ENCODE assay signal across 10 cellular contexts in the genomic region with DNA sequence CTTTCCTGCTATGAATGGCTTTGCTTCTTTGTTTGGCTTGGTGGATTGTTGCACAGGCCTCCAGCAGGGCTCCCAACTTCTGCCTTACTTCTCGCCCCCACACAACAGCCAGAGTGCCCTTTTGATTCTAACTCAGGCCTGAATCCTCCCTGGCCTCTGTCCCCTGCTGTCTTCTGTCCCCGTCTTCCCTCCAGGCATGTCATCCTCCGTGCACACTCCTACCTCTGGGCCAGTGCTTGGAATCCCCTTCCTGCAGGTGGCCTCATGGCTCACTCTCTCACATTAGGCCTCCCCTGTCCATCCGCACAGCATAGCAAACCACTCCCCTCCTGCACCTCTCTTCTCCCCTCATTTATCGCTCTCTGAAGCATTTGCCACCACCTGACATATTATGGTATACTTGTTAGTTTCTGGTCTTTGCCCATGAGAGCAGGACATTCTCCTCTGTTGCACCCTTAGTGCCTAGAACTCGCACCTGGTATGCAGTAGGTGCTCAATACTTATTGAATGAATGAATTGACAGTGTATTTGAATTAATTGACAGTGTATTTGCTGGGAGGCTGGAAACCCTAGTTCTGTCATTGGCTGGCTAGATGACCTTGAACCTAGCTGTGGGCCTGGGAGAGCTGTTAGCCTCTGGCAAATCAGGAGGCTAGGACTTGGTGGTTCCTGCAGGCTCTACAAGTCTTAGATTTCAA. TPM values are rescaled to one million over a fixed set of nuclear protein-coding genes. Genes with fewer than 3 reads are reported as not detected.
DNase-seq lines count a peak whose midpoint lies in the region; ATAC-seq and TF ChIP-seq lines count a peak whose summit lies in the region.
"Had no signal": no experiment of that assay in that cellular context is flagged by ENCODE, and none has a peak within 500 bp of the region (broad histone marks: within the 10 kb centered on the region; RNA-seq: fewer than 3 reads in every experiment).

No MANE protein-coding gene starts in this region.

- H3K27me3 Mint-ChIP-seq in activated T-cell treated with anti-CD3 and anti-CD28 coated beads, Interleukin-2, amount 50 U/mL, for 72 hours (ENCODE audit: low read depth), result no peaks in the 10 kb centered on the region
- peaks cover 13% of the 10 kb centered on the region for H3K27me3 Mint-ChIP-seq in endothelial cell (ENCODE audit: unreplicated experiment)

- ATAC-seq in activated T-cell treated with anti-CD3 and anti-CD28 coated beads, Interleukin-2, amount 50 U/mL, for 72 hours (replicated peaks in 1 of 2), result no peak
- no peak for ATAC-seq in stimulated activated effector memory CD8-positive, alpha-beta T cell treated with anti-CD3 and anti-CD28 coated beads, Interleukin-12 subunit alpha, Interleukin-12 subunit beta, amount 100 ng/mL, for 72 hours
- no peak for ATAC-seq in HG03139 (IDR thresholded peaks at IDR 0.05; ENCODE audit: unreplicated experiment)

- peaks cover 13 to 20% of the 10 kb centered on the region in 2 donors for H3K36me3 Mint-ChIP-seq in activated T-cell treated with anti-CD3 and anti-CD28 coated beads, Interleukin-2, amount 50 U/mL, for 72 hours (ENCODE audit: insufficient read depth in 2 of 2)
- H3K36me3 Mint-ChIP-seq in endothelial cell (ENCODE audit: low read depth, unreplicated experiment), result peaks cover 39% of the 10 kb centered on the region
- peaks cover 61% of the 10 kb centered on the region for H3K36me3 Mint-ChIP-seq in stimulated activated effector memory CD8-positive, alpha-beta T cell treated with anti-CD3 and anti-CD28 coated beads, Interleukin-12 subunit alpha, Interleukin-12 subunit beta, amount 100 ng/mL, for 72 hours

- no peaks in the 10 kb centered on the region for H3K9me2 ChIP-seq in OCI-LY1 (ENCODE audit: low read depth, low read length)

- no peaks in the 10 kb centered on the region for H4K20me1 ChIP-seq in OCI-LY1 (ENCODE audit: insufficient read depth, low read length)

- H3K4me1 ChIP-seq in OCI-LY1 (ENCODE audit: insufficient read depth, low read length, severe bottlenecking), result peaks cover 43% of the 10 kb centered on the region

- no peaks in the 10 kb centered on the region for H3K27me3 ChIP-seq in OCI-LY1 (ENCODE audit: insufficient read depth, low read length)

- peak overlapping the region; percentile 91 to 94 for H3K4me3 Mint-ChIP-seq in activated T-cell treated with anti-CD3 and anti-CD28 coated beads, Interleukin-2, amount 50 U/mL, for 72 hours
- peak overlapping the region; percentile 5 for H3K4me3 Mint-ChIP-seq in endothelial cell (ENCODE audit: unreplicated experiment)
- peak overlapping the region; percentile 93 for H3K4me3 Mint-ChIP-seq in stimulated activated effector memory CD8-positive, alpha-beta T cell treated with anti-CD3 and anti-CD28 coated beads, Interleukin-12 subunit alpha, Interleukin-12 subunit beta, amount 100 ng/mL, for 72 hours

- peak overlapping the region; percentile 81 for H3K27ac Mint-ChIP-seq in activated T-cell treated with anti-CD3 and anti-CD28 coated beads, Interleukin-2, amount 50 U/mL, for 72 hours
- no peak overlapping the region for H3K27ac Mint-ChIP-seq in endothelial cell (ENCODE audit: unreplicated experiment)
- peak overlapping the region; percentile 96 for H3K27ac Mint-ChIP-seq in stimulated activated effector memory CD8-positive, alpha-beta T cell treated with anti-CD3 and anti-CD28 coated beads, Interleukin-12 subunit alpha, Interleukin-12 subunit beta, amount 100 ng/mL, for 72 hours

- H3F3A ChIP-seq in OCI-LY1 (ENCODE audit: insufficient read depth, low read length), result no peaks in the 10 kb centered on the region

- DNase-seq in activated T-cell treated with anti-CD3 and anti-CD28 coated beads, Interleukin-2, amount 50 U/mL, for 72 hours, result no peak
- no peak for DNase-seq in activated T-cell treated with anti-CD3 and anti-CD28 coated beads for 4 hours
- no peak for DNase-seq in endothelial cell (ENCODE audit: low spot score)
- no peak for DNase-seq in stimulated activated effector memory CD8-positive, alpha-beta T cell treated with anti-CD3 and anti-CD28 coated beads, Interleukin-12 subunit alpha, Interleukin-12 subunit beta, amount 100 ng/mL, for 72 hours (ENCODE audit: low spot score in 2 of 2)
- DNase-seq in superior temporal gyrus (ENCODE audit: extremely low spot score), result no peak
- DNase-seq in nucleus accumbens (lab: John Stamatoyannopoulos, UW), result no peak
- DNase-seq: NCI-H1436; stimulated activated CD4-positive, alpha-beta T cell treated with anti-CD3 and anti-CD28 coated beads, Interleukin-4, amount 100 ng/mL, for 1 hour had no signal

- no peaks in the 10 kb centered on the region for H3K9me3 ChIP-seq in OCI-LY1 (ENCODE audit: low read length)

- H2AFZ ChIP-seq in OCI-LY1 (ENCODE audit: low read length), result no peak overlapping the region

- no peaks in the 10 kb centered on the region for H3K9me3 Mint-ChIP-seq in activated T-cell treated with anti-CD3 and anti-CD28 coated beads, Interleukin-2, amount 50 U/mL, for 72 hours
- no peaks in the 10 kb centered on the region for H3K9me3 Mint-ChIP-seq in endothelial cell (ENCODE audit: unreplicated experiment)
- H3K9me3 Mint-ChIP-seq in stimulated activated effector memory CD8-positive, alpha-beta T cell treated with anti-CD3 and anti-CD28 coated beads, Interleukin-12 subunit alpha, Interleukin-12 subunit beta, amount 100 ng/mL, for 72 hours, result no peaks in the 10 kb centered on the region

- H3K4me1 Mint-ChIP-seq in activated T-cell treated with anti-CD3 and anti-CD28 coated beads, Interleukin-2, amount 50 U/mL, for 72 hours (ENCODE audit: low read depth), result peaks cover 80% of the 10 kb centered on the region
- peaks cover 22% of the 10 kb centered on the region for H3K4me1 Mint-ChIP-seq in endothelial cell (ENCODE audit: unreplicated experiment)
- H3K4me1 Mint-ChIP-seq in stimulated activated effector memory CD8-positive, alpha-beta T cell treated with anti-CD3 and anti-CD28 coated beads, Interleukin-12 subunit alpha, Interleukin-12 subunit beta, amount 100 ng/mL, for 72 hours, result peaks cover 78% of the 10 kb centered on the region

- TF ChIP-seq CTCF in OCI-LY1 (IDR thresholded peaks at IDR 0.05; ENCODE audit: low read length) (no peak), endothelial cell (IDR thresholded peaks at IDR 0.05; ENCODE audit: unreplicated experiment) (no peak)

- no peak overlapping the region for H3K4me3 ChIP-seq in OCI-LY1 (ENCODE audit: low read depth, low read length, poor library complexity, severe bottlenecking)

- no peak overlapping the region; the same call in 1 of the 2 replicates for H3K9ac ChIP-seq in OCI-LY1 (ENCODE audit: low read length)

- H3K79me2 ChIP-seq in OCI-LY1 (ENCODE audit: insufficient read depth, low read length), result no peaks in the 10 kb centered on the region

- peaks cover 23% of the 10 kb centered on the region; the same call in 1 of the 2 replicates for H3K36me3 ChIP-seq in OCI-LY1 (ENCODE audit: insufficient read depth, low read length)

- peak overlapping the region; percentile 15 for H3K27ac ChIP-seq in OCI-LY1 (ENCODE audit: low read depth, low read length, poor library complexity, severe bottlenecking)

- H3K4me2 ChIP-seq in OCI-LY1 (ENCODE audit: low read length), result peak overlapping the region; percentile 53; the same call in 1 of the 2 replicates

RNA-seq across cellular contexts. Expression of a gene that starts 2.9 kb away (rescaled TPM):
- total RNA-seq in activated T-cell treated with anti-CD3 and anti-CD28 coated beads, Interleukin-2, amount 50 U/mL, for 72 hours, result 10 to 100 TPM; 64.4 to 80.2 TPM
- 32.4 TPM for total RNA-seq in endothelial cell (ENCODE audit: unreplicated experiment)

RNA-seq across cellular contexts. Expression of a gene that starts 33.6 kb away (rescaled TPM):
- total RNA-seq in activated T-cell treated with anti-CD3 and anti-CD28 coated beads, Interleukin-2, amount 50 U/mL, for 72 hours, result 1 to 10 TPM in 1 of 2 donors, under 1 TPM in 1; 0.86 to 2.2 TPM
- total RNA-seq in endothelial cell (ENCODE audit: unreplicated experiment), result 0.54 TPM

RNA-seq across cellular contexts. Expression of a gene that starts 41.6 kb away (rescaled TPM):
- total RNA-seq in activated T-cell treated with anti-CD3 and anti-CD28 coated beads, Interleukin-2, amount 50 U/mL, for 72 hours, result 10 to 100 TPM; 19.4 to 20.0 TPM
- total RNA-seq in endothelial cell (ENCODE audit: unreplicated experiment), result 7.6 TPM

Comparison
In these comparisons a context has a peak if more than half of its experiments do, and no peak if none do; other contexts are left out.
1. H3K4me3 Mint-ChIP-seq: peak in every context shown above with its lines; median percentile 93 in stimulated activated effector memory CD8-positive, alpha-beta T cell treated with anti-CD3 and anti-CD28 coated beads, Interleukin-12 subunit alpha, Interleukin-12 subunit beta, amount 100 ng/mL, for 72 hours; 92 in activated T-cell treated with anti-CD3 and anti-CD28 coated beads, Interleukin-2, amount 50 U/mL, for 72 hours; 5 in endothelial cell.